8 cellular contexts compared by ENCODE assay signal in genomic region chr21:38126677-38127271, GRCh38.
DNase-seq lines count a peak whose midpoint lies in the region; ATAC-seq and TF ChIP-seq lines count a peak whose summit lies in the region.

No MANE protein-coding gene starts in this region.

- no peaks in the 10 kb centered on the region for H4K20me1 ChIP-seq in Karpas-422 (ENCODE audit: insufficient read depth, low read depth, low read length)

- no peak overlapping the region for H3K4me2 ChIP-seq in Karpas-422 (ENCODE audit: low read depth, low read length, poor library complexity, severe bottlenecking)

- H3K9ac ChIP-seq in Karpas-422 (ENCODE audit: low read length) = no peak overlapping the region

- H3K9me2 ChIP-seq in Karpas-422 (replicated peaks; ENCODE audit: insufficient read depth, low read length) = no peaks in the 10 kb centered on the region

- H3K27me3 ChIP-seq in Karpas-422 (ENCODE audit: low read length) (no peaks in the 10 kb centered on the region), Panc1 (ENCODE audit: control insufficient read depth, insufficient read depth, low read length) (no peaks in the 10 kb centered on the region)

- intact Hi-C loops in Panc1 (cut with micrococcal nuclease; ENCODE audit: unreplicated experiment) = loop anchor here (5.0 kb wide), 1 partner anchor 424 kb away; no protein-coding TSS in a partner anchor
- intact Hi-C loops in Right ventricle myocardium superior (cut with DNase I) = loop anchor here (2.0 kb wide), 1 partner anchor 414 kb away; no protein-coding TSS in a partner anchor

- H3K4me1 ChIP-seq in Karpas-422 (ENCODE audit: low read length) (no peaks in the 10 kb centered on the region), Panc1 (ENCODE audit: control insufficient read depth, insufficient read depth, low read length) (no peaks in the 10 kb centered on the region)

- no peaks in the 10 kb centered on the region for H3K4me1 Mint-ChIP-seq in activated T-helper 17 cell treated with anti-CD3 and anti-CD28 coated beads, Interleukin-2, amount 50 U/mL, for 72 hours

- DNase-seq in ELR (ENCODE audit: low read depth) (peak; percentile 67), Karpas-422 (peak; percentile 86), Panc1 (ENCODE audit: low read depth, low spot score) (peak; percentile 36), Right ventricle myocardium superior (peak; percentile 48), renal cortical epithelial cell (ENCODE audit: low read depth) (peak; percentile 31)

- H3K9me3 Mint-ChIP-seq in activated T-helper 17 cell treated with anti-CD3 and anti-CD28 coated beads, Interleukin-2, amount 50 U/mL, for 72 hours = no peaks in the 10 kb centered on the region

- H3K27ac ChIP-seq in Karpas-422 (ENCODE audit: low read length) (no peak overlapping the region), Panc1 (ENCODE audit: low read length) (no peak overlapping the region)

- POLR2A ChIA-PET in Panc1 (lab: Charles Lee) = no interaction called here

- H3K4me3 ChIP-seq in Karpas-422 (ENCODE audit: low read length) (no peak overlapping the region), Panc1 (ENCODE audit: low read depth in 2 of 2, low read length in 2 of 2) (no peak overlapping the region)

- peak; percentile 82 for TF ChIP-seq CTCF in Panc1 (IDR thresholded peaks at IDR 0.05)

- ATAC-seq in Panc1 (0 out of 2 replicates have a peak, but pooled peaks have one; percentile 68), Right ventricle myocardium superior (ENCODE audit: poor library complexity) (peak; percentile 89), HG02610 (IDR thresholded peaks at IDR 0.05; ENCODE audit: unreplicated experiment) (no peak), HG02798 (IDR thresholded peaks at IDR 0.05; ENCODE audit: poor library complexity, unreplicated experiment) (no peak)
- ATAC-seq in activated T-helper 17 cell treated with anti-CD3 and anti-CD28 coated beads, Interleukin-2, amount 50 U/mL, for 72 hours (replicated peaks) = peak; percentile 64

- CTCF ChIA-PET in Panc1 (lab: Charles Lee) = interaction anchor here (1.0 kb wide), 1 partner anchor 204 kb away, joined by 7 read pairs; no protein-coding TSS in a partner anchor

- no peaks in the 10 kb centered on the region for H3K36me3 Mint-ChIP-seq in activated T-helper 17 cell treated with anti-CD3 and anti-CD28 coated beads, Interleukin-2, amount 50 U/mL, for 72 hours (ENCODE audit: low read depth)

- in situ Hi-C loops in Panc1 (cut with HindIII; ENCODE audit: low pct_unique_long_range_greater_than_20kb, low sequenced_read_pairs) = no loop called here

- no TSS peak for BruUV-seq in Panc1 (replicated peaks; lab: Mats Ljungman, UMichigan)

- H3K79me2 ChIP-seq in Karpas-422 (ENCODE audit: low read length) = no peaks in the 10 kb centered on the region

- H2AFZ ChIP-seq in Karpas-422 (ENCODE audit: low read length) = no peak overlapping the region

- H3K9me3 ChIP-seq in Karpas-422 (ENCODE audit: low read length) = no peaks in the 10 kb centered on the region
- no peaks in the 10 kb centered on the region for H3K9me3 ChIP-seq in Panc1 (ENCODE audit: control insufficient read depth, insufficient read depth, low read depth, low read length)

- H3K36me3 ChIP-seq in Karpas-422 (ENCODE audit: insufficient read depth, low read length) = no peaks in the 10 kb centered on the region
- no peaks in the 10 kb centered on the region for H3K36me3 ChIP-seq in Panc1 (ENCODE audit: control insufficient read depth, insufficient read depth, low read length)

- no peak overlapping the region for H3K4me3 Mint-ChIP-seq in activated T-helper 17 cell treated with anti-CD3 and anti-CD28 coated beads, Interleukin-2, amount 50 U/mL, for 72 hours

- H3K27me3 Mint-ChIP-seq in activated T-helper 17 cell treated with anti-CD3 and anti-CD28 coated beads, Interleukin-2, amount 50 U/mL, for 72 hours = peaks cover 17% of the 10 kb centered on the region

- no peak overlapping the region for H3K27ac Mint-ChIP-seq in activated T-helper 17 cell treated with anti-CD3 and anti-CD28 coated beads, Interleukin-2, amount 50 U/mL, for 72 hours

Comparison
In these comparisons a context has a peak if more than half of its experiments do, and no peak if none do; other contexts are left out.
1. DNase-seq: peak in every context shown above with its lines; median percentile 86 in Karpas-422; 67 in ELR; 48 in Right ventricle myocardium superior; 36 in Panc1; 31 in renal cortical epithelial cell.
2. ATAC-seq: peak in Panc1 (single experiment), activated T-helper 17 cell treated with anti-CD3 and anti-CD28 coated beads, Interleukin-2, amount 50 U/mL, for 72 hours (single experiment) and Right ventricle myocardium superior (single experiment); none in HG02610 (single experiment) and HG02798 (single experiment).